In the genomic region with DNA sequence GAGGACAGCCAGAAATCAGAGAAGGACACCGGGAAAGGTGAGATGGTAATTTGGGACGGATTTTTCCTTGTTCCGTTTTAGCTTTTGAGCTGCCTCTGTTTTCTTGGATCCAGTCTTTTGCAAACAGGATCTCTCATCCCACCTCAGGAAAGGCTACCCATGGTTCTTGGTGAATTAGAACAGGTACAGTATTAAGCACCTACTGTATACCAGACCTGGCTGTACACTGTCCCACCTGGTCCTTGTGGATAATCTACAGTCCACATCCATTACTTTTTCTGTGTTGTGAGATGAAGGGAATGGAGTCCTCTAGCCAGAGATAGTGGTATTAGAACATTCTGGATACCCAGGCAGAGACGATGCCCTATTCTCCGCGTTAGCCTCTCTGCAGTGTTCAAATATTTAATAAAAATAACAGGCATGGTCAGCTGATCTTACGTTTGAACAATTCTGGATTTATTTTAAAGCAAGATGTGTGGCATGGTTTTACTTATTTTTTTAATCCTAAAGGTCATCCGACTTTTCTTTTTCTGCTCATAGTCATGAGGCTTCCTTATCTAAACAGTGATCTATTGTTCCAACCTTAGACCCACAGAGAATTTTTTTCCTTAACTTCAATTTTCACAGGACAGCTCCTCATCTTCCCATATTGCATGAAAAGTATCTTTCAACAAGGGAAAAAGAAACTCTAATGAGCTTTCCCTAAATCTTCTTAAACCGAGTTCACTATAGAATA, we compare ENCODE assay signal across 17 cellular contexts. TPM values are rescaled to one million over a fixed set of nuclear protein-coding genes. Genes with fewer than 3 reads are reported as not detected.
DNase-seq lines count a peak whose midpoint lies in the region; ATAC-seq, FAIRE-seq and TF ChIP-seq lines count a peak whose summit lies in the region.
"Had no signal": no experiment of that assay in that cellular context is flagged by ENCODE, and none has a peak within 500 bp of the region (broad histone marks: within the 10 kb centered on the region; RNA-seq: fewer than 3 reads in every experiment).

No MANE protein-coding gene starts in this region.

- intact Hi-C loops in Caco-2 (cut with micrococcal nuclease; ENCODE audit: unreplicated experiment), result loop anchor here (1.0 kb wide), 1 partner anchor 15 kb away; no protein-coding TSS in a partner anchor
- intact Hi-C loops in K562 (cut with micrococcal nuclease), result no loop called here
- intact Hi-C loops in head of caudate nucleus (cut with DNase I), result no loop called here

- peaks cover 3% of the 10 kb centered on the region for H3K9me3 Mint-ChIP-seq in Caco-2 (ENCODE audit: unreplicated experiment)
- H3K9me3 Mint-ChIP-seq: CD4-positive, alpha-beta memory T cell had no signal

- no peak for TF ChIP-seq EP300 in K562 (IDR thresholded peaks at IDR 0.05; ENCODE audit: low read length)

- no peak for DNase-seq in Caco-2
- DNase-seq in K562 (ENCODE audit: extremely low read depth in 1 of 4, low spot score in 3 of 4), result no peak
- peak; percentile 93 for DNase-seq in foreskin melanocyte
- DNase-seq in head of caudate nucleus, result no peak
- DNase-seq in GM13977 (ENCODE audit: low spot score), result no peak
- no peak for DNase-seq in iPS-NIHi7 (ENCODE audit: extremely low spot score)
- DNase-seq: C1 segment of cervical spinal cord; CD4-positive, alpha-beta memory T cell; DMS 273 treated with DMSO at 0.1 percent for 48 hours; DMS79; EL; GDM1; GOT3; H7; HCEC 1CT had no signal

- no peak for ATAC-seq in K562

- H3K4me2 ChIP-seq in K562 (ENCODE audit: insufficient read depth, low read length), result no peak overlapping the region

- CTCF ChIA-PET in Caco-2 (lab: Charles Lee) (no interaction called here), K562 (lab: Yijun Ruan, JAX; ENCODE audit: low intra/inter-chr PET ratio) (no interaction called here)

- H3K27me3 ChIP-seq in Caco-2 (replicated peaks; ENCODE audit: control insufficient read depth, insufficient read depth, low read length) (no peaks in the 10 kb centered on the region), K562 (ENCODE audit: control insufficient read depth in 2 of 2, insufficient read depth in 2 of 2, low read length in 2 of 2) (peaks cover 3 to 4% of the 10 kb centered on the region in 2 experiments; a peak in 1 of 5 replicates)

- no TSS peak for BruUV-seq in Caco-2 (replicated peaks; lab: Mats Ljungman, UMichigan)
- BruUV-seq in K562 (replicated peaks; lab: Mats Ljungman, UMichigan), result no TSS peak

- H3K4me1 Mint-ChIP-seq in Caco-2 (ENCODE audit: low read depth, unreplicated experiment), result peaks cover 48% of the 10 kb centered on the region

- 46% methylated on average over 9 of the region's 9 CpGs for WGBS in K562 (ENCODE audit: insufficient coverage, low coverage, missing lambda C conversion rate)

- in situ Hi-C loops in K562 (cut with MboI) (no loop called here), GM13977 (cut with MboI; ENCODE audit: low pct_unique_long_range_greater_than_20kb, low sequenced_read_pairs, unreplicated experiment) (no loop called here)

- H3K36me3 Mint-ChIP-seq in Caco-2 (ENCODE audit: insufficient read depth, unreplicated experiment), result peaks cover 22% of the 10 kb centered on the region

- H3K27ac ChIP-seq in K562 (ENCODE audit: extremely low read depth, low read depth, low read length), result peak overlapping the region; percentile 6; the same call in 1 of the 3 replicates

- no peaks in the 10 kb centered on the region for H3K9me1 ChIP-seq in K562 (ENCODE audit: control insufficient read depth, insufficient read depth, low read length)

- H3K4me1 ChIP-seq in Caco-2, result peaks cover 51% of the 10 kb centered on the region
- H3K4me1 ChIP-seq in K562 (replicated peaks in 1 of 2; ENCODE audit: control insufficient read depth in 2 of 2, insufficient read depth in 2 of 2, low read length in 2 of 2), result peaks cover 0 to 4% of the 10 kb centered on the region in 2 experiments; a peak in 3 of 5 replicates

- H3K27ac Mint-ChIP-seq in Caco-2 (ENCODE audit: unreplicated experiment), result peak overlapping the region; percentile 69
- H3K27ac Mint-ChIP-seq: CD4-positive, alpha-beta memory T cell had no signal

- no peaks in the 10 kb centered on the region for H3K9me3 ChIP-seq in Caco-2
- no peaks in the 10 kb centered on the region for H3K9me3 ChIP-seq in K562 (replicated peaks; ENCODE audit: control insufficient read depth, insufficient read depth, low read depth, low read length)

- H2AFZ ChIP-seq in K562 (ENCODE audit: low read depth, low read length), result no peak overlapping the region

- H3K79me2 ChIP-seq in K562 (ENCODE audit: control insufficient read depth, insufficient read depth, low read length), result no peaks in the 10 kb centered on the region

- TF ChIP-seq RAD21 in K562 (CRISPR knock-in tag; conservative IDR thresholded peaks at IDR 0.05 in 1 of 2, IDR thresholded peaks at IDR 0.05 in 1 of 2), result no peak

- no peaks in the 10 kb centered on the region for H3K27me3 Mint-ChIP-seq in Caco-2 (ENCODE audit: insufficient read depth, unreplicated experiment)
- H3K27me3 Mint-ChIP-seq: CD4-positive, alpha-beta memory T cell had no signal

- H3K36me3 ChIP-seq in Caco-2 (ENCODE audit: control insufficient read depth, insufficient read depth, low read length), result no peaks in the 10 kb centered on the region; the same call in none of the 2 replicates
- H3K36me3 ChIP-seq in K562 (ENCODE audit: control insufficient read depth, insufficient read depth, low read length), result no peaks in the 10 kb centered on the region

- H3K4me3 ChIP-seq in Caco-2 (ENCODE audit: low read depth, low read length), result no peak overlapping the region
- H3K4me3 ChIP-seq in K562, result no peak overlapping the region

- POLR2A ChIA-PET in Caco-2 (lab: Charles Lee) (no interaction called here), K562 (lab: Yijun Ruan, JAX) (interaction anchor here (1.1 to 1.9 kb wide), 2 partner anchors 9 to 12 kb away, joined by 3 read pairs; no protein-coding TSS in a partner anchor)

- no peak overlapping the region for H3K4me3 Mint-ChIP-seq in Caco-2 (ENCODE audit: unreplicated experiment)
- H3K4me3 Mint-ChIP-seq: CD4-positive, alpha-beta memory T cell had no signal

- TF ChIP-seq CTCF in Caco-2 (IDR thresholded peaks at IDR 0.05; ENCODE audit: insufficient read depth in 1 of 2, low read depth in 1 of 2, low read length in 1 of 2, severe bottlenecking in 1 of 2, unreplicated experiment in 1 of 2), result no peak
- no peak for TF ChIP-seq CTCF in K562 (IDR thresholded peaks at IDR 0.05 in 2 of 3, conservative IDR thresholded peaks at IDR 0.05 in 1 of 3; ENCODE audit: insufficient read depth in 2 of 3, low read depth in 1 of 3, low read length in 3 of 3)
- no peak for TF ChIP-seq CTCF in GM13977 (IDR thresholded peaks at IDR 0.05; ENCODE audit: extremely low read depth, insufficient read depth, missing control alignments)

- no peak for TF ChIP-seq POLR2A in K562 (conservative IDR thresholded peaks at IDR 0.05)

- FAIRE-seq in K562 (lab: Jason Lieb, UNC), result no peak
- FAIRE-seq: D721Med, GM12891 had no signal

- H4K20me1 ChIP-seq in K562 (replicated peaks; ENCODE audit: control insufficient read depth, insufficient read depth, low read length), result 0 out of 2 replicates have a peak, but pooled peaks cover 4% of the 10 kb centered on the region

- no peak overlapping the region for H3K9ac ChIP-seq in K562 (ENCODE audit: insufficient read depth in 1 of 2, low read depth in 2 of 2, low read length in 2 of 2)

TF ChIP-seq in K562, 482 proteins besides CTCF, POLR2A, EP300 and RAD21:
- TF ChIP-seq, protein P1, sequence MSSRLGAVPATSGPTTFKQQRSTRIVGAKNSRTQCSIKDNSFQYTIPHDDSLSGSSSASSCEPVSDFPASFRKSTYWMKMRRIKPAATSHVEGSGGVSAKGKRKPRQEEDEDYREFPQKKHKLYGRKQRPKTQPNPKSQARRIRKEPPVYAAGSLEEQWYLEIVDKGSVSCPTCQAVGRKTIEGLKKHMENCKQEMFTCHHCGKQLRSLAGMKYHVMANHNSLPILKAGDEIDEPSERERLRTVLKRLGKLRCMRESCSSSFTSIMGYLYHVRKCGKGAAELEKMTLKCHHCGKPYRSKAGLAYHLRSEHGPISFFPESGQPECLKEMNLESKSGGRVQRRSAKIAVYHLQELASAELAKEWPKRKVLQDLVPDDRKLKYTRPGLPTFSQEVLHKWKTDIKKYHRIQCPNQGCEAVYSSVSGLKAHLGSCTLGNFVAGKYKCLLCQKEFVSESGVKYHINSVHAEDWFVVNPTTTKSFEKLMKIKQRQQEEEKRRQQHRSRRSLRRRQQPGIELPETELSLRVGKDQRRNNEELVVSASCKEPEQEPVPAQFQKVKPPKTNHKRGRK (tag; IDR thresholded peaks at IDR 0.05), result peak; percentile 40; the same call in 1 of the 2 replicates
- TF ChIP-seq ZKSCAN8 (CRISPR knock-in tag; IDR thresholded peaks at IDR 0.05) (peak; percentile 93), BRF1 (IDR thresholded peaks at IDR 0.05; ENCODE audit: borderline replicate concordance, extremely low read depth, insufficient read length) (no peak)

RNA-seq across cellular contexts. Expression of a gene that starts 18.9 kb away (rescaled TPM):
- total RNA-seq in Caco-2 (2022) (41.3 and 47.7 TPM in 2 replicates), K562 (2014; rRNA removed) (0.14 and 0.16 TPM in 2 replicates), K562 (2014; rRNA removed; fragmentation: Illumina TruSeq; extraction: Trizol) (0.18 and 0.45 TPM in 2 replicates), K562 (2015; rRNA removed; fragmentation: Illumina TruSeq; extraction: Trizol) (0.30 and 0.87 TPM in 2 replicates), K562 (2021) (0.33 and 0.42 TPM in 2 replicates)
- 0.32 and 0.37 TPM in 2 replicates for total RNA-seq in K562 (2011; cell fraction: chromatin; rRNA removed; ENCODE audit: low replicate concordance)
- total RNA-seq in K562 (2011; cell fraction: nucleolus; rRNA removed), result under 0.01 TPM in 1 of 2 replicates, not detected in the other
- 0.23 and 0.29 TPM in 2 replicates for total RNA-seq in K562 (2011; cell fraction: nucleoplasm; rRNA removed)
- polyA plus RNA-seq in K562 (2011; rRNA removed) (0.12 and 0.53 TPM in 2 replicates), K562 (2014; fragmentation: Illumina TruSeq; extraction: Trizol) (0.21 and 0.44 TPM in 2 replicates), K562 (2014; fragmentation: Nextera tagmentation; extraction: Ambion mirVana) (under 1 TPM; 0.28 to 0.55 TPM), K562 (2014; rRNA removed) (0.08 TPM in 2 replicates)
- polyA plus RNA-seq in K562 (2011; cell fraction: cytosol; rRNA removed), result 0.01 and 0.25 TPM in 2 replicates
- 0.14 and 0.77 TPM in 2 replicates for polyA plus RNA-seq in K562 (2011; cell fraction: nucleus; rRNA removed)
- 0.59 and 1.0 TPM in 2 replicates for polyA plus RNA-seq in K562 (2012)
- 0.12 and 1.7 TPM in 2 replicates for polyA minus RNA-seq in K562 (2011; rRNA and poly(A)+ RNA removed)
- 0.76 TPM in 1 of 2 replicates, not detected in the other for polyA minus RNA-seq in K562 (2011; cell fraction: cytosol; rRNA and poly(A)+ RNA removed)
- polyA minus RNA-seq in K562 (2011; cell fraction: nucleus; rRNA and poly(A)+ RNA removed), result under 0.01 and 1.2 TPM in 2 replicates

Comparison
In these comparisons a context has a peak if more than half of its experiments do, and no peak if none do; other contexts are left out.
1. RNA of a gene that starts 18.9 kb away (total RNA-seq): 41.3 to 47.7 TPM in Caco-2; under 0.01 to 0.87 TPM in K562; every median in the first group is over 10 times any median in the second.